In the genomic region with DNA sequence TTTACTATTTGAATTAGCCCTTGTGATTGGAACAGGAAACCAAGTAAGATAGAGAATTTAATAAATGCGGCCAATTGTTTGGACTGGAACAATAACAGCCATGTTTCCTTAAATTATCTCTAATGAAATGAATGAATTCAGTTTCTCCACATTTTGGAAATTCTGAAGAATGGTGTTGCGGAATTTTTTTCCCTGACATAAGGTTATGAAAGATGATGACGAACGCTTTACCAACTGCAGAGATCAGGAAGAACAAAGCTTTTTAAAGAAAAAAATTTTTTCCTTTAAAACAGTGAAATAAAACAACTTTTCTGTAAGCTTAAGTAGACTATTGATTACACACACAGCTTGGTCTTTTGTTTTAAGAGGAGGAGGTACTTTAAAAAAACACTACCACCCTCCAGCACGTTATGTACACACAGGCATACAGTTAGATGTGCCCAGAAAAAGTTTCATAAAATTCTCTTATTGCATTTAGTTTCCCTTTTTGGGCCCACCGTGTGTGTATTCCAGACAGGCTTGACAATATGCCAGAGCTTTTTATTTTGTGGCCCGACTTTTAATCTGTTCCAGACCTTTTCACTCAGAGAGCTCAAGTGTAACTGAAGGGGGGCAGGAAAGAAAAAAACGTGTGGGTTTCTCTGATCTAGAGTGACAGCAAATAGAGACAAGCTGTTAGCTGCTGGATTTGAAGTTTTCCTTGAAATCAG, we compare ENCODE assay signal across 1 cellular context.
TF ChIP-seq lines count a peak whose summit lies in the region.

No MANE protein-coding gene starts in this region.

TF ChIP-seq in GM23338, 12 proteins besides CTCF, POLR2A, EP300 and RAD21 (continued from another document):
- TF ChIP-seq, protein P1, sequence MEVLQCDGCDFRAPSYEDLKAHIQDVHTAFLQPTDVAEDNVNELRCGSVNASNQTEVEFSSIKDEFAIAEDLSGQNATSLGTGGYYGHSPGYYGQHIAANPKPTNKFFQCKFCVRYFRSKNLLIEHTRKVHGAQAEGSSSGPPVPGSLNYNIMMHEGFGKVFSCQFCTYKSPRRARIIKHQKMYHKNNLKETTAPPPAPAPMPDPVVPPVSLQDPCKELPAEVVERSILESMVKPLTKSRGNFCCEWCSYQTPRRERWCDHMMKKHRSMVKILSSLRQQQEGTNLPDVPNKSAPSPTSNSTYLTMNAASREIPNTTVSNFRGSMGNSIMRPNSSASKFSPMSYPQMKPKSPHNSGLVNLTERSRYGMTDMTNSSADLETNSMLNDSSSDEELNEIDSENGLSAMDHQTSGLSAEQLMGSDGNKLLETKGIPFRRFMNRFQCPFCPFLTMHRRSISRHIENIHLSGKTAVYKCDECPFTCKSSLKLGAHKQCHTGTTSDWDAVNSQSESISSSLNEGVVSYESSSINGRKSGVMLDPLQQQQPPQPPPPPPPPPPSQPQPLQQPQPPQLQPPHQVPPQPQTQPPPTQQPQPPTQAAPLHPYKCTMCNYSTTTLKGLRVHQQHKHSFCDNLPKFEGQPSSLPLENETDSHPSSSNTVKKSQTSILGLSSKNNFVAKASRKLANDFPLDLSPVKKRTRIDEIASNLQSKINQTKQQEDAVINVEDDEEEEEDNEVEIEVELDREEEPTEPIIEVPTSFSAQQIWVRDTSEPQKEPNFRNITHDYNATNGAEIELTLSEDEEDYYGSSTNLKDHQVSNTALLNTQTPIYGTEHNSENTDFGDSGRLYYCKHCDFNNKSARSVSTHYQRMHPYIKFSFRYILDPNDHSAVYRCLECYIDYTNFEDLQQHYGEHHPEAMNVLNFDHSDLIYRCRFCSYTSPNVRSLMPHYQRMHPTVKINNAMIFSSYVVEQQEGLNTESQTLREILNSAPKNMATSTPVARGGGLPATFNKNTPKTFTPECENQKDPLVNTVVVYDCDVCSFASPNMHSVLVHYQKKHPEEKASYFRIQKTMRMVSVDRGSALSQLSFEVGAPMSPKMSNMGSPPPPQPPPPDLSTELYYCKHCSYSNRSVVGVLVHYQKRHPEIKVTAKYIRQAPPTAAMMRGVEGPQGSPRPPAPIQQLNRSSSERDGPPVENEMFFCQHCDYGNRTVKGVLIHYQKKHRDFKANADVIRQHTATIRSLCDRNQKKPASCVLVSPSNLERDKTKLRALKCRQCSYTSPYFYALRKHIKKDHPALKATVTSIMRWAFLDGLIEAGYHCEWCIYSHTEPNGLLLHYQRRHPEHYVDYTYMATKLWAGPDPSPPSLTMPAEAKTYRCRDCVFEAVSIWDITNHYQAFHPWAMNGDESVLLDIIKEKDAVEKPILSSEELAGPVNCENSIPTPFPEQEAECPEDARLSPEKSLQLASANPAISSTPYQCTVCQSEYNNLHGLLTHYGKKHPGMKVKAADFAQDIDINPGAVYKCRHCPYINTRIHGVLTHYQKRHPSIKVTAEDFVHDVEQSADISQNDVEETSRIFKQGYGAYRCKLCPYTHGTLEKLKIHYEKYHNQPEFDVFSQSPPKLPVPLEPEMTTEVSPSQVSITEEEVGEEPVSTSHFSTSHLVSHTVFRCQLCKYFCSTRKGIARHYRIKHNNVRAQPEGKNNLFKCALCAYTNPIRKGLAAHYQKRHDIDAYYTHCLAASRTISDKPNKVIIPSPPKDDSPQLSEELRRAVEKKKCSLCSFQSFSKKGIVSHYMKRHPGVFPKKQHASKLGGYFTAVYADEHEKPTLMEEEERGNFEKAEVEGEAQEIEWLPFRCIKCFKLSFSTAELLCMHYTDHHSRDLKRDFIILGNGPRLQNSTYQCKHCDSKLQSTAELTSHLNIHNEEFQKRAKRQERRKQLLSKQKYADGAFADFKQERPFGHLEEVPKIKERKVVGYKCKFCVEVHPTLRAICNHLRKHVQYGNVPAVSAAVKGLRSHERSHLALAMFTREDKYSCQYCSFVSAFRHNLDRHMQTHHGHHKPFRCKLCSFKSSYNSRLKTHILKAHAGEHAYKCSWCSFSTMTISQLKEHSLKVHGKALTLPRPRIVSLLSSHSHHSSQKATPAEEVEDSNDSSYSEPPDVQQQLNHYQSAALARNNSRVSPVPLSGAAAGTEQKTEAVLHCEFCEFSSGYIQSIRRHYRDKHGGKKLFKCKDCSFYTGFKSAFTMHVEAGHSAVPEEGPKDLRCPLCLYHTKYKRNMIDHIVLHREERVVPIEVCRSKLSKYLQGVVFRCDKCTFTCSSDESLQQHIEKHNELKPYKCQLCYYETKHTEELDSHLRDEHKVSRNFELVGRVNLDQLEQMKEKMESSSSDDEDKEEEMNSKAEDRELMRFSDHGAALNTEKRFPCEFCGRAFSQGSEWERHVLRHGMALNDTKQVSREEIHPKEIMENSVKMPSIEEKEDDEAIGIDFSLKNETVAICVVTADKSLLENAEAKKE (CRISPR knock-in tag; IDR thresholded peaks at IDR 0.05), result no peak
- TF ChIP-seq STAT1 (IDR thresholded peaks at IDR 0.05; ENCODE audit: unreplicated experiment), result no peak
- TF ChIP-seq CREB1 (CRISPR knock-in tag; IDR thresholded peaks at IDR 0.05; ENCODE audit: low read depth), result no peak
- no peak for TF ChIP-seq ZNF331 (CRISPR knock-in tag; IDR thresholded peaks at IDR 0.05; ENCODE audit: low read depth)
- TF ChIP-seq EZH2 (IDR thresholded peaks at IDR 0.05; ENCODE audit: low read depth, unreplicated experiment), result no peak
- TF ChIP-seq NANOG (IDR thresholded peaks at IDR 0.05; ENCODE audit: borderline replicate concordance), result no peak
- no peak for TF ChIP-seq JUNB (IDR thresholded peaks at IDR 0.05; ENCODE audit: unreplicated experiment)
- no peak for TF ChIP-seq ZNF114 (CRISPR knock-in tag; IDR thresholded peaks at IDR 0.05)
- TF ChIP-seq EZH2phosphoT487 (IDR thresholded peaks at IDR 0.05; ENCODE audit: unreplicated experiment), result no peak
